ENCODE assay signal across 14 cellular contexts in the genomic region with DNA sequence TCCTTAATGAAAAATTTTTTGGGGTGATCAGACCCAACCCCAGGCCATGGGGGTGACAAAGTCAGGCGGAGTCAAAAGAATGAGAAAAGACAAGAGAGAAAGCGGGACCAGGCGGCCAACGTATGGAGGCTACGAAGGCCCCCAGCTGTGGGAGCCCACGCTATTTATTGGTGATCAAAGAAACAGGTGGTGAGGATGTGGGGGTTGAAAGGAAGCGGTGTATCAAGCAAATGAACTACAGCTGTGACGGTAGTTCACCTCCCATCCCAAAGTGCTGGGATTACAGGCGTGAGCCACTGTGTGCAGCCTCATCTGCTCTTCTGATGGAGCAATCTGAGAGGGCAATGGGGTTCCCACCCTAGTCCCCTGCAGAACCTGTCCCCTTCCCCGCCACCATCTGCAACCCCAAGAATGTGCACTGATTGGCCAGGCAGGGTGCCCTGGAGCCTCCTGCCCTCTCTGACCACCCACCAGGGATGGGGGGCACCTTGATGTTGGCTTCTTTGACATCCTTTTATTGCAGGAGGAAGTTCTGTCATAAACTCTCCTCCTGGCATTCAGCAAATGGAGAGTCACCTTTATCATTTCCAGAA. TPM values are rescaled to one million over a fixed set of nuclear protein-coding genes. Genes with fewer than 3 reads are reported as not detected.
"Had no signal": no experiment of that assay in that cellular context is flagged by ENCODE, and none has a peak within 500 bp of the region (broad histone marks: within the 10 kb centered on the region; RNA-seq: fewer than 3 reads in every experiment).

No MANE protein-coding gene starts in this region.

- DNase-seq: activated CD4-positive, alpha-beta memory T cell treated with anti-CD3 and anti-CD28 coated beads, Interleukin-2, amount 10 ng/mL, durations not matched to agents 7 days and 5 days; activated CD4-positive, alpha-beta T cell treated with anti-CD3 and anti-CD28 coated beads for 36 hours; activated CD8-positive, alpha-beta memory T cell treated with anti-CD3 and anti-CD28 coated beads, Interleukin-2, amount 50 U/mL, for 48 hours; activated naive CD4-positive, alpha-beta T cell treated with Interleukin-2 at 50 U/mL for 16 hours; foreskin melanocyte; heart left ventricle; small intestine; T-helper 9 cell had no signal

- H3K36me3 Mint-ChIP-seq: natural killer cell treated with Interleukin-12 subunit alpha and Interleukin-12 subunit beta and Interleukin-15 and Interleukin-18, amount 100 ng/mL, for 72 hours had no signal

- H3K9me3 Mint-ChIP-seq: activated CD4-positive, alpha-beta memory T cell treated with anti-CD3 and anti-CD28 coated beads, Interleukin-2, amount 10 ng/mL, durations not matched to agents 7 days and 5 days; natural killer cell treated with Interleukin-12 subunit alpha and Interleukin-12 subunit beta and Interleukin-15 and Interleukin-18, amount 100 ng/mL, for 72 hours had no signal

- ATAC-seq: activated CD4-positive, alpha-beta T cell treated with anti-CD3 and anti-CD28 coated beads for 36 hours; heart left ventricle; natural killer cell treated with Interleukin-12 subunit alpha and Interleukin-12 subunit beta and Interleukin-15 and Interleukin-18, amount 100 ng/mL, for 72 hours had no signal

- H3K4me3 Mint-ChIP-seq: activated CD4-positive, alpha-beta memory T cell treated with anti-CD3 and anti-CD28 coated beads, Interleukin-2, amount 10 ng/mL, durations not matched to agents 7 days and 5 days; natural killer cell treated with Interleukin-12 subunit alpha and Interleukin-12 subunit beta and Interleukin-15 and Interleukin-18, amount 100 ng/mL, for 72 hours had no signal

- H3K27ac Mint-ChIP-seq: activated CD4-positive, alpha-beta memory T cell treated with anti-CD3 and anti-CD28 coated beads, Interleukin-2, amount 10 ng/mL, durations not matched to agents 7 days and 5 days; activated CD4-positive, alpha-beta T cell treated with anti-CD3 and anti-CD28 coated beads for 36 hours; natural killer cell treated with Interleukin-12 subunit alpha and Interleukin-12 subunit beta and Interleukin-15 and Interleukin-18, amount 100 ng/mL, for 72 hours had no signal

RNA-seq across cellular contexts. Expression of a gene that starts 1.1 kb away (rescaled TPM):
- total RNA-seq: activated CD4-positive, alpha-beta memory T cell treated with anti-CD3 and anti-CD28 coated beads, Interleukin-2, amount 10 ng/mL, durations not matched to agents 7 days and 5 days; activated CD4-positive, alpha-beta T cell treated with anti-CD3 and anti-CD28 coated beads for 36 hours; lung microvascular endothelial cell; natural killer cell treated with Interleukin-12 subunit alpha and Interleukin-12 subunit beta and Interleukin-15 and Interleukin-18, amount 100 ng/mL, for 72 hours; tibial nerve had no signal

RNA-seq across cellular contexts. Expression of a gene that starts 19.1 kb away (rescaled TPM):
- total RNA-seq: activated CD4-positive, alpha-beta memory T cell treated with anti-CD3 and anti-CD28 coated beads, Interleukin-2, amount 10 ng/mL, durations not matched to agents 7 days and 5 days; activated CD4-positive, alpha-beta T cell treated with anti-CD3 and anti-CD28 coated beads for 36 hours; cardiac septum; lung microvascular endothelial cell; mucosa of gallbladder; natural killer cell treated with Interleukin-12 subunit alpha and Interleukin-12 subunit beta and Interleukin-15 and Interleukin-18, amount 100 ng/mL, for 72 hours; right atrium auricular region; tibial nerve had no signal
